In the genomic region with DNA sequence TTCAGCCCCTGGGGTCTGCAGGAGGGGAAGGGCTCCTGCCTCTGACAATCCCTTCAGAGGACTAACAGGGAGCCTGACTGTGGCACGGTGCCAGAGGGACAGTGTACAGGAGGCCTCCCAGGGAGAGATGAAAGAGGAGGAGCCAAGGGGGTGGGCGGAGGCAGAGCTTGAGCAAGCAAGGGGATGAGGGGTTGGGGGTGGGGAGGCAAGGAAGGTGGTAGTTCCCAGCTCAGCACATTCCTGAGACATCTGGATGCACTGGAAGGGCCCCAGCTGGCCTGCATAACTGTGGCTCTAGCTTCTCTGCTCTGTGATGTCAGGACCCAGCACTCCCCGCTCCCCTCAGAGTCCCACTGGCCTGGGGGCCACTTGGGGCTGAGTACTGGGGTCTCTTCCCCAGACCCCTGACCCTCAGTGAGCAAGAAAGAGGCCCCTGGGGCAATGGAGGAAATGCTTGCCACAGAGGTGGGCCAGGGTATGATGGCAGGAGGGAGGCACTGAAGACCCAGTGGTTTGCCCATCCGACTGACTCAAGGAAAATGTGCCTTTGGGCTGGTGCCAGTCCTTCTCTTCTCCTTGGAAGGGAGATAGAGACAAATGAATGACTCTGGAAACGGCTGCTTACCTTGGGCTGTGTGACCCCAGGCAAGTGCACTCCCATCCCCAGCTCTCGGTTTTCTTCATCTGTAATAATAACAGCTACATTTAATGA, we compare ENCODE assay signal across 9 cellular contexts. TPM values are rescaled to one million over a fixed set of nuclear protein-coding genes. Genes with fewer than 3 reads are reported as not detected.
DNase-seq lines count a peak whose midpoint lies in the region; ATAC-seq and TF ChIP-seq lines count a peak whose summit lies in the region.
"Had no signal": no experiment of that assay in that cellular context is flagged by ENCODE, and none has a peak within 500 bp of the region (broad histone marks: within the 10 kb centered on the region; RNA-seq: fewer than 3 reads in every experiment).

No MANE protein-coding gene starts in this region.

- TF ChIP-seq POLR2A in prostate gland (IDR thresholded peaks at IDR 0.05) = no peak

- no peak overlapping the region for H3K27ac Mint-ChIP-seq in activated T-helper 1 cell treated with anti-CD3 and anti-CD28 coated beads, Interleukin-12 subunit alpha, Interleukin-12 subunit beta, Interleukin-2, Interleukin-4 antibody, amounts not matched to agents 30 ng/mL and 10 ng/mL and 1 ng/mL, durations not matched to agents 14 hours and 24 hours and 36 hours

- H3K27me3 ChIP-seq in prostate gland (replicated peaks; ENCODE audit: insufficient read depth) = no peaks in the 10 kb centered on the region

- peak overlapping the region; percentile 26 to 56 for H3K27ac ChIP-seq in prostate gland

- WGBS in prostate gland = 40% methylated on average over 6 of the region's 6 CpGs

- H3K9me3 Mint-ChIP-seq in activated T-helper 1 cell treated with anti-CD3 and anti-CD28 coated beads, Interleukin-12 subunit alpha, Interleukin-12 subunit beta, Interleukin-2, Interleukin-4 antibody, amounts not matched to agents 30 ng/mL and 10 ng/mL and 1 ng/mL, durations not matched to agents 14 hours and 24 hours and 36 hours = no peaks in the 10 kb centered on the region

- TF ChIP-seq CTCF in fibroblast of pulmonary artery (IDR thresholded peaks at IDR 0.05; ENCODE audit: low read length, missing control alignments) (no peak), prostate gland (IDR thresholded peaks at IDR 0.05) (no peak)

- peaks cover 14% of the 10 kb centered on the region for H3K27me3 Mint-ChIP-seq in activated T-helper 1 cell treated with anti-CD3 and anti-CD28 coated beads, Interleukin-12 subunit alpha, Interleukin-12 subunit beta, Interleukin-2, Interleukin-4 antibody, amounts not matched to agents 30 ng/mL and 10 ng/mL and 1 ng/mL, durations not matched to agents 14 hours and 24 hours and 36 hours (ENCODE audit: insufficient read depth)

- no peak for ATAC-seq in GM21786 (IDR thresholded peaks at IDR 0.05; ENCODE audit: unreplicated experiment)

- H3K36me3 Mint-ChIP-seq in activated T-helper 1 cell treated with anti-CD3 and anti-CD28 coated beads, Interleukin-12 subunit alpha, Interleukin-12 subunit beta, Interleukin-2, Interleukin-4 antibody, amounts not matched to agents 30 ng/mL and 10 ng/mL and 1 ng/mL, durations not matched to agents 14 hours and 24 hours and 36 hours (ENCODE audit: low read depth) = no peaks in the 10 kb centered on the region

- H3K4me1 ChIP-seq in prostate gland (replicated peaks) = peaks cover 22% of the 10 kb centered on the region

- no peak overlapping the region for H3K4me3 Mint-ChIP-seq in activated T-helper 1 cell treated with anti-CD3 and anti-CD28 coated beads, Interleukin-12 subunit alpha, Interleukin-12 subunit beta, Interleukin-2, Interleukin-4 antibody, amounts not matched to agents 30 ng/mL and 10 ng/mL and 1 ng/mL, durations not matched to agents 14 hours and 24 hours and 36 hours

- DNase-seq in GM03348 (ENCODE audit: low spot score) (peak; percentile 95), fibroblast of pulmonary artery (ENCODE audit: low read depth) (peak; percentile 97), prostate gland (ENCODE audit: low spot score) (peak; percentile 70), NCI-H187 treated with DMSO at 0.1 percent for 48 hours (lab: John Stamatoyannopoulos, UW) (no peak), D341Med (ENCODE audit: low spot score) (no peak)
- no peak for DNase-seq in activated T-helper 1 cell treated with anti-CD3 and anti-CD28 coated beads, Interleukin-12 subunit alpha, Interleukin-12 subunit beta, Interleukin-2, Interleukin-4 antibody, amounts not matched to agents 30 ng/mL and 10 ng/mL and 1 ng/mL, durations not matched to agents 14 hours and 24 hours and 36 hours (ENCODE audit: low spot score)

- intact Hi-C loops in prostate gland (cut with DNase I) = no loop called here
- intact Hi-C loops in activated T-helper 1 cell treated with anti-CD3 and anti-CD28 coated beads, Interleukin-12 subunit alpha, Interleukin-12 subunit beta, Interleukin-2, Interleukin-4 antibody, amounts not matched to agents 30 ng/mL and 10 ng/mL and 1 ng/mL, durations not matched to agents 14 hours and 24 hours and 36 hours (cut with micrococcal nuclease) = no loop called here

- H3K36me3 ChIP-seq in prostate gland = no peaks in the 10 kb centered on the region

- no peaks in the 10 kb centered on the region for H3K4me1 Mint-ChIP-seq in activated T-helper 1 cell treated with anti-CD3 and anti-CD28 coated beads, Interleukin-12 subunit alpha, Interleukin-12 subunit beta, Interleukin-2, Interleukin-4 antibody, amounts not matched to agents 30 ng/mL and 10 ng/mL and 1 ng/mL, durations not matched to agents 14 hours and 24 hours and 36 hours (ENCODE audit: low read depth)

- no peak overlapping the region for H3K4me3 ChIP-seq in fibroblast of pulmonary artery (replicated peaks; ENCODE audit: low read depth, low read length)
- no peak overlapping the region for H3K4me3 ChIP-seq in prostate gland

- no peaks in the 10 kb centered on the region for H3K9me3 ChIP-seq in prostate gland

TF ChIP-seq in PFSK-1, 5 proteins besides CTCF, POLR2A, EP300 and RAD21:
- TF ChIP-seq POLR2AphosphoS5 (IDR thresholded peaks at IDR 0.05; ENCODE audit: low read depth, low read length) (no peak), FOXP2 (optimal IDR thresholded peaks at IDR 0.05; ENCODE audit: borderline replicate concordance, extremely low read depth, extremely low read length, insufficient read depth) (peak; percentile 16)

RNA-seq across cellular contexts. Expression of a gene that starts 13.3 kb away (rescaled TPM):
- 114 TPM for polyA plus RNA-seq in PFSK-1 (2012; ENCODE audit: insufficient read length, low read depth)
- total RNA-seq in prostate gland = 10 to 100 TPM; 41.0 to 47.0 TPM
- total RNA-seq in activated T-helper 1 cell treated with anti-CD3 and anti-CD28 coated beads, Interleukin-12 subunit alpha, Interleukin-12 subunit beta, Interleukin-2, Interleukin-4 antibody, amounts not matched to agents 30 ng/mL and 10 ng/mL and 1 ng/mL, durations not matched to agents 14 hours and 24 hours and 36 hours = 0.15 and 0.39 TPM in 2 replicates
- total RNA-seq: T-helper 1 cell treated with Interleukin-12 subunit alpha and Interleukin-12 subunit beta and Interleukin-4 antibody, amounts not matched to agents 30 ng/mL and 1 ng/mL, for 36 hours had no signal

RNA-seq across cellular contexts. Expression of a gene that starts 56.5 kb away (rescaled TPM):
- polyA plus RNA-seq in PFSK-1 (2012; ENCODE audit: insufficient read length, low read depth) = 128 TPM
- total RNA-seq in prostate gland = 10 to 100 TPM; 53.6 to 95.0 TPM
- 101 TPM in 2 replicates for total RNA-seq in activated T-helper 1 cell treated with anti-CD3 and anti-CD28 coated beads, Interleukin-12 subunit alpha, Interleukin-12 subunit beta, Interleukin-2, Interleukin-4 antibody, amounts not matched to agents 30 ng/mL and 10 ng/mL and 1 ng/mL, durations not matched to agents 14 hours and 24 hours and 36 hours

Comparison
In these comparisons a context has a peak if more than half of its experiments do, and no peak if none do; other contexts are left out.
1. DNase-seq: peak in GM03348 (single experiment), fibroblast of pulmonary artery (single experiment) and prostate gland (single experiment); none in NCI-H187 treated with DMSO at 0.1 percent for 48 hours (single experiment), D341Med (single experiment) and activated T-helper 1 cell treated with anti-CD3 and anti-CD28 coated beads, Interleukin-12 subunit alpha, Interleukin-12 subunit beta, Interleukin-2, Interleukin-4 antibody, amounts not matched to agents 30 ng/mL and 10 ng/mL and 1 ng/mL, durations not matched to agents 14 hours and 24 hours and 36 hours (single experiment).
2. RNA of a gene that starts 13.3 kb away (total RNA-seq): 41.0 to 47.0 TPM in prostate gland; 0.15 to 0.39 TPM in activated T-helper 1 cell treated with anti-CD3 and anti-CD28 coated beads, Interleukin-12 subunit alpha, Interleukin-12 subunit beta, Interleukin-2, Interleukin-4 antibody, amounts not matched to agents 30 ng/mL and 10 ng/mL and 1 ng/mL, durations not matched to agents 14 hours and 24 hours and 36 hours; every median in the first group is over 10 times any median in the second.